In genomic region chr18:79871481-79872091, GRCh38 we compare ENCODE assay signal across 31 cellular contexts.
DNase-seq lines count a peak whose midpoint lies in the region; ATAC-seq and TF ChIP-seq lines count a peak whose summit lies in the region.
"Had no signal": no experiment of that assay in that cellular context is flagged by ENCODE, and none has a peak within 500 bp of the region (broad histone marks: within the 10 kb centered on the region; RNA-seq: fewer than 3 reads in every experiment).

No MANE protein-coding gene starts in this region.

- no peaks in the 10 kb centered on the region for H3K4me1 ChIP-seq in endodermal cell (ENCODE audit: control insufficient read depth, insufficient read depth, low read length)
- H3K4me1 ChIP-seq: A549, ascending aorta, left lung, prostate gland had no signal

- no peak overlapping the region for H3K4me3 ChIP-seq in endodermal cell (ENCODE audit: low read length)
- H3K4me3 ChIP-seq: A549, ascending aorta, cardiac muscle cell, GM23338, left lung, prostate gland, SK-N-MC had no signal

- no peaks in the 10 kb centered on the region for H3K9me3 Mint-ChIP-seq in activated CD4-positive, alpha-beta memory T cell treated with anti-CD3 and anti-CD28 coated beads, Interleukin-2, amount 10 ng/mL, durations not matched to agents 7 days and 5 days
- no peaks in the 10 kb centered on the region for H3K9me3 Mint-ChIP-seq in activated CD4-positive, alpha-beta memory T cell treated with anti-CD3 and anti-CD28 coated beads for 36 hours
- no peaks in the 10 kb centered on the region for H3K9me3 Mint-ChIP-seq in endodermal cell
- H3K9me3 Mint-ChIP-seq: activated CD8-positive, alpha-beta T cell treated with anti-CD3 and anti-CD28 coated beads for 36 hours; CD4-positive, alpha-beta memory T cell; effector memory CD8-positive, alpha-beta T cell; GM23338; stimulated activated naive B cell treated with anti-CD40 and anti-IgM and Interleukin-4, amounts not matched to agents 10 μg/mL and 1 μg/mL and 100 μg/mL, for 72 hours; T-helper 1 cell treated with Interleukin-12 subunit alpha and Interleukin-12 subunit beta and Interleukin-4 antibody, amounts not matched to agents 30 μg/mL and 1 μg/mL, for 36 hours had no signal

- no peak overlapping the region for H3K9ac ChIP-seq in endodermal cell (ENCODE audit: extremely low read depth, low read length, poor library complexity, severe bottlenecking)

- H3K4me1 Mint-ChIP-seq in activated CD4-positive, alpha-beta memory T cell treated with anti-CD3 and anti-CD28 coated beads, Interleukin-2, amount 10 ng/mL, durations not matched to agents 7 days and 5 days: no peaks in the 10 kb centered on the region
- no peaks in the 10 kb centered on the region for H3K4me1 Mint-ChIP-seq in activated CD4-positive, alpha-beta memory T cell treated with anti-CD3 and anti-CD28 coated beads for 36 hours (ENCODE audit: low read depth)
- no peaks in the 10 kb centered on the region for H3K4me1 Mint-ChIP-seq in endodermal cell
- H3K4me1 Mint-ChIP-seq: B cell; CD4-positive, alpha-beta memory T cell had no signal

- no peak for TF ChIP-seq CTCF in endodermal cell (conservative IDR thresholded peaks at IDR 0.05)

- no peaks in the 10 kb centered on the region for H3K27me3 ChIP-seq in endodermal cell (ENCODE audit: control insufficient read depth, insufficient read depth, low read length, poor library complexity, severe bottlenecking)
- H3K27me3 ChIP-seq: ascending aorta, cardiac muscle cell had no signal

- no peak for ATAC-seq in HG03039 (IDR thresholded peaks at IDR 0.05; ENCODE audit: unreplicated experiment)
- ATAC-seq: A549; activated CD4-positive, CD25-positive, alpha-beta regulatory T cell treated with anti-CD3 and anti-CD28 coated beads, Interleukin-2, amount 50 U/mL, for 24 hours; activated CD8-positive, alpha-beta T cell treated with anti-CD3 and anti-CD28 coated beads for 36 hours; effector memory CD8-positive, alpha-beta T cell; GM23338; stimulated activated naive B cell treated with anti-CD40 and anti-IgM and Interleukin-4, amounts not matched to agents 10 μg/mL and 1 μg/mL and 100 μg/mL, for 72 hours had no signal

- H3K4me3 Mint-ChIP-seq in activated CD4-positive, alpha-beta memory T cell treated with anti-CD3 and anti-CD28 coated beads, Interleukin-2, amount 10 ng/mL, durations not matched to agents 7 days and 5 days: no peak overlapping the region
- no peak overlapping the region for H3K4me3 Mint-ChIP-seq in activated CD4-positive, alpha-beta memory T cell treated with anti-CD3 and anti-CD28 coated beads for 36 hours
- H3K4me3 Mint-ChIP-seq in endodermal cell: no peak overlapping the region
- H3K4me3 Mint-ChIP-seq: activated CD8-positive, alpha-beta T cell treated with anti-CD3 and anti-CD28 coated beads for 36 hours; B cell; CD4-positive, alpha-beta memory T cell; effector memory CD8-positive, alpha-beta T cell; GM23338; stimulated activated naive B cell treated with anti-CD40 and anti-IgM and Interleukin-4, amounts not matched to agents 10 μg/mL and 1 μg/mL and 100 μg/mL, for 72 hours; T-helper 1 cell treated with Interleukin-12 subunit alpha and Interleukin-12 subunit beta and Interleukin-4 antibody, amounts not matched to agents 30 μg/mL and 1 μg/mL, for 36 hours had no signal

- CTCF ChIA-PET in activated CD4-positive, alpha-beta memory T cell treated with anti-CD3 and anti-CD28 coated beads, Interleukin-2, amount 10 ng/mL, durations not matched to agents 7 days and 5 days (lab: Charles Lee): interaction anchor here (0.7 kb wide), 1 partner anchor 28 kb away, joined by 6 read pairs; no protein-coding TSS in a partner anchor
- CTCF ChIA-PET in activated CD4-positive, alpha-beta memory T cell treated with anti-CD3 and anti-CD28 coated beads for 36 hours (lab: Charles Lee): no interaction called here

- WGBS in endodermal cell (ENCODE audit: insufficient coverage in 1 of 2, insufficient read length in 1 of 2), 2 experiments: 91 to 93% methylated on average over 24 to 33 of the region's 33 CpGs

- DNase-seq in activated CD4-positive, alpha-beta memory T cell treated with anti-CD3 and anti-CD28 coated beads, Interleukin-2, amount 10 ng/mL, durations not matched to agents 7 days and 5 days: peak; percentile 11
- no peak for DNase-seq in activated CD4-positive, alpha-beta memory T cell treated with anti-CD3 and anti-CD28 coated beads for 36 hours
- DNase-seq in D341Med (ENCODE audit: low spot score) (peak; percentile 40), endodermal cell (peak; percentile 45), retina (peak; percentile 3), NCI-H345 treated with DMSO at 0.1 percent for 48 hours (lab: John Stamatoyannopoulos, UW; ENCODE audit: unreplicated experiment) (no peak), GOT3 (lab: John Stamatoyannopoulos, UW) (no peak)
- DNase-seq: activated CD8-positive, alpha-beta T cell treated with anti-CD3 and anti-CD28 coated beads for 36 hours; activated T-cell treated with anti-CD3 and anti-CD28 coated beads, Interleukin-2, amount 50 U/mL, for 1 hour; CD4-positive, alpha-beta memory T cell; cortex of kidney; effector memory CD8-positive, alpha-beta T cell; erythroblast; KBM-7; NCI-H1092 treated with DMSO at 0.1 percent for 48 hours; NCI-H1930; NCI-H524; NK-92 treated with Interleukin-12 subunit alpha and Interleukin-12 subunit beta, amount 100 ng/mL, for 24 hours; stimulated activated naive B cell treated with anti-CD40 and anti-IgM and Interleukin-4, amounts not matched to agents 10 μg/mL and 1 μg/mL and 100 μg/mL, for 72 hours; substantia nigra had no signal

- intact Hi-C loops in activated CD4-positive, alpha-beta memory T cell treated with anti-CD3 and anti-CD28 coated beads for 36 hours (cut with micrococcal nuclease): no loop called here

- H3K27ac Mint-ChIP-seq in activated CD4-positive, alpha-beta memory T cell treated with anti-CD3 and anti-CD28 coated beads, Interleukin-2, amount 10 ng/mL, durations not matched to agents 7 days and 5 days: no peak overlapping the region
- no peak overlapping the region for H3K27ac Mint-ChIP-seq in activated CD4-positive, alpha-beta memory T cell treated with anti-CD3 and anti-CD28 coated beads for 36 hours
- no peak overlapping the region for H3K27ac Mint-ChIP-seq in endodermal cell
- H3K27ac Mint-ChIP-seq: activated CD8-positive, alpha-beta T cell treated with anti-CD3 and anti-CD28 coated beads for 36 hours; B cell; CD4-positive, alpha-beta memory T cell; effector memory CD8-positive, alpha-beta T cell; GM23338; stimulated activated naive B cell treated with anti-CD40 and anti-IgM and Interleukin-4, amounts not matched to agents 10 μg/mL and 1 μg/mL and 100 μg/mL, for 72 hours; T-helper 1 cell treated with Interleukin-12 subunit alpha and Interleukin-12 subunit beta and Interleukin-4 antibody, amounts not matched to agents 30 μg/mL and 1 μg/mL, for 36 hours had no signal

- no peak overlapping the region for H3K27ac ChIP-seq in endodermal cell (ENCODE audit: low read depth, low read length)
- H3K27ac ChIP-seq: A549, ascending aorta, cardiac muscle cell, left lung, prostate gland, SK-N-MC had no signal

- POLR2A ChIA-PET in activated CD4-positive, alpha-beta memory T cell treated with anti-CD3 and anti-CD28 coated beads, Interleukin-2, amount 10 ng/mL, durations not matched to agents 7 days and 5 days (lab: Charles Lee): interaction anchor here (1.0 kb wide), 1 partner anchor 10 kb away, joined by 3 read pairs; no protein-coding TSS in a partner anchor
- POLR2A ChIA-PET in activated CD4-positive, alpha-beta memory T cell treated with anti-CD3 and anti-CD28 coated beads for 36 hours (lab: Charles Lee): no interaction called here

- H3K9me3 ChIP-seq in endodermal cell (ENCODE audit: control insufficient read depth, low read length): no peaks in the 10 kb centered on the region
- H3K9me3 ChIP-seq: A549, ascending aorta, left lung, prostate gland had no signal

- no peaks in the 10 kb centered on the region for H3K36me3 Mint-ChIP-seq in activated CD4-positive, alpha-beta memory T cell treated with anti-CD3 and anti-CD28 coated beads, Interleukin-2, amount 10 ng/mL, durations not matched to agents 7 days and 5 days (ENCODE audit: low read depth)
- no peaks in the 10 kb centered on the region for H3K36me3 Mint-ChIP-seq in activated CD4-positive, alpha-beta memory T cell treated with anti-CD3 and anti-CD28 coated beads for 36 hours
- no peaks in the 10 kb centered on the region for H3K36me3 Mint-ChIP-seq in endodermal cell (ENCODE audit: low read depth)
- H3K36me3 Mint-ChIP-seq: CD4-positive, alpha-beta memory T cell; stimulated activated naive B cell treated with anti-CD40 and anti-IgM and Interleukin-4, amounts not matched to agents 10 μg/mL and 1 μg/mL and 100 μg/mL, for 72 hours had no signal

- no peaks in the 10 kb centered on the region for H3K27me3 Mint-ChIP-seq in activated CD4-positive, alpha-beta memory T cell treated with anti-CD3 and anti-CD28 coated beads, Interleukin-2, amount 10 ng/mL, durations not matched to agents 7 days and 5 days
- peaks cover 2% of the 10 kb centered on the region for H3K27me3 Mint-ChIP-seq in activated CD4-positive, alpha-beta memory T cell treated with anti-CD3 and anti-CD28 coated beads for 36 hours
- no peaks in the 10 kb centered on the region for H3K27me3 Mint-ChIP-seq in endodermal cell (ENCODE audit: insufficient read depth)
- H3K27me3 Mint-ChIP-seq: activated CD8-positive, alpha-beta T cell treated with anti-CD3 and anti-CD28 coated beads for 36 hours; B cell; CD4-positive, alpha-beta memory T cell; effector memory CD8-positive, alpha-beta T cell had no signal

- H3K36me3 ChIP-seq in endodermal cell (ENCODE audit: control insufficient read depth, insufficient read depth, low read length): no peaks in the 10 kb centered on the region
- H3K36me3 ChIP-seq: ascending aorta, cardiac muscle cell, left lung, prostate gland had no signal

Comparison
In these comparisons a context has a peak if more than half of its experiments do, and no peak if none do; other contexts are left out.
1. DNase-seq: peak in activated CD4-positive, alpha-beta memory T cell treated with anti-CD3 and anti-CD28 coated beads, Interleukin-2, amount 10 ng/mL, durations not matched to agents 7 days and 5 days (single experiment), D341Med (single experiment), endodermal cell (single experiment) and retina (single experiment); none in activated CD4-positive, alpha-beta memory T cell treated with anti-CD3 and anti-CD28 coated beads for 36 hours (single experiment), NCI-H345 treated with DMSO at 0.1 percent for 48 hours (single experiment) and GOT3 (single experiment).